ENCODE assay signal across 24 cellular contexts in genomic region chr11:94782446-94782845, GRCh38. TPM values are rescaled to one million over a fixed set of nuclear protein-coding genes. Genes with fewer than 3 reads are reported as not detected.
DNase-seq lines count a peak whose midpoint lies in the region; ATAC-seq and TF ChIP-seq lines count a peak whose summit lies in the region.
"Had no signal": no experiment of that assay in that cellular context is flagged by ENCODE, and none has a peak within 500 bp of the region (broad histone marks: within the 10 kb centered on the region; RNA-seq: fewer than 3 reads in every experiment).

No MANE protein-coding gene starts in this region.

- H3K27me3 ChIP-seq in HUES48 (ENCODE audit: control insufficient read depth, insufficient read depth, low read length), result no peaks in the 10 kb centered on the region
- H3K27me3 ChIP-seq in psoas muscle (ENCODE audit: insufficient read depth in 3 of 3, low read length in 2 of 3), result no peaks in the 10 kb centered on the region
- H3K27me3 ChIP-seq: adrenal gland had no signal

- H3K4me3 ChIP-seq in AG10803 (ENCODE audit: low read length) (no peak overlapping the region), HUES48 (ENCODE audit: low read depth, low read length) (no peak overlapping the region), psoas muscle (no peak overlapping the region), lower leg skin (ENCODE audit: low read depth, poor library complexity, severe bottlenecking) (no peak overlapping the region)
- H3K4me3 ChIP-seq: adrenal gland, PC-9 had no signal

- H3K9me3 ChIP-seq in HUES48 (ENCODE audit: control insufficient read depth, insufficient read depth, low read length) (no peaks in the 10 kb centered on the region), psoas muscle (no peaks in the 10 kb centered on the region)
- H3K9me3 ChIP-seq: adrenal gland had no signal

- H3K9ac ChIP-seq in HUES48 (ENCODE audit: low read depth, low read length), result no peak overlapping the region

- 62 to 73% (median 65%) methylated on average over 1 of the region's 1 CpG for WGBS in psoas muscle, 3 donors
- 54 to 59% methylated on average over 1 of the region's 1 CpG for WGBS in lower leg skin, 2 donors

- peak; percentile 77 for DNase-seq in AG10803 (ENCODE audit: low read depth)
- peak; percentile 56 for DNase-seq in fibroblast of gingiva (ENCODE audit: low read depth)
- DNase-seq in psoas muscle, result no peak
- no peak for DNase-seq in AG08395 (ENCODE audit: low spot score)
- DNase-seq in lower leg skin (ENCODE audit: low spot score in 2 of 2), result no peak
- DNase-seq in activated naive CD4-positive, alpha-beta T cell treated with anti-CD3 and anti-CD28 coated beads, Interleukin-2, amount 50 U/mL, for 16 hours, result no peak
- DNase-seq: activated B cell treated with CpG ODN at 0.5 μM for 24 hours; activated CD4-positive, alpha-beta T cell treated with anti-CD3 and anti-CD28 coated beads, Interleukin-2, amount 50 U/mL, for 4 hours; activated naive CD4-positive, alpha-beta T cell; activated T-cell treated with anti-CD3 and anti-CD28 coated beads, Interleukin-2, amount 50 U/mL, for 72 hours; adrenal gland; Calu3; DMS79 treated with DMSO at 0.1 percent for 48 hours; foreskin melanocyte; GF-D8; left colon; naive thymus-derived CD4-positive, alpha-beta T cell; NCI-H524; NK-92 treated with Interleukin-12 subunit alpha and Interleukin-12 subunit beta, amount 100 ng/mL, for 24 hours; PC-9; SIG-M5; stimulated activated CD4-positive, alpha-beta T cell treated with anti-CD3 and anti-CD28 coated beads, Interleukin-12 subunit alpha, Interleukin-12 subunit beta, amount 100 ng/mL, for 4 hours; stimulated activated CD4-positive, alpha-beta T cell treated with anti-CD3 and anti-CD28 coated beads, Interleukin-4, amount 100 ng/mL, for 1 hour had no signal

- TF ChIP-seq CTCF in AG10803 (conservative IDR thresholded peaks at IDR 0.05; ENCODE audit: low read length), result no peak
- no peak for TF ChIP-seq CTCF in psoas muscle (IDR thresholded peaks at IDR 0.05)
- TF ChIP-seq CTCF in lower leg skin (IDR thresholded peaks at IDR 0.05), result no peak

- H3K4me1 ChIP-seq in HUES48 (ENCODE audit: control insufficient read depth, insufficient read depth, low read length), result peaks cover 31% of the 10 kb centered on the region
- H3K4me1 ChIP-seq in psoas muscle, result peaks cover 86% of the 10 kb centered on the region

- H3K36me3 ChIP-seq in HUES48 (ENCODE audit: control insufficient read depth, insufficient read depth, low read length) (no peaks in the 10 kb centered on the region), psoas muscle (ENCODE audit: insufficient read depth in 1 of 2, low read depth in 1 of 2) (no peaks in the 10 kb centered on the region)
- H3K36me3 ChIP-seq: adrenal gland had no signal

- ATAC-seq in psoas muscle, result no peak
- ATAC-seq: activated T-cell treated with anti-CD3 and anti-CD28 coated beads, Interleukin-2, amount 50 U/mL, for 72 hours; left colon; naive thymus-derived CD4-positive, alpha-beta T cell had no signal

- intact Hi-C loops in psoas muscle (cut with DNase I) (no loop called here), lower leg skin (cut with DNase I; ENCODE audit: low total_unique reads) (no loop called here)

- TF ChIP-seq POLR2A in lower leg skin (IDR thresholded peaks at IDR 0.05), result no peak

- H3K27ac ChIP-seq in HUES48 (ENCODE audit: low read depth, low read length), result peak overlapping the region; percentile 53
- peak overlapping the region; percentile 47 for H3K27ac ChIP-seq in psoas muscle
- H3K27ac ChIP-seq: adrenal gland, PC-9 had no signal

RNA-seq across cellular contexts. Expression of gene AMOTL1, which starts 14.3 kb away (rescaled TPM):
- total RNA-seq in psoas muscle (100 to 1,000 TPM; 225 to 355 (median 292) TPM), lower leg skin (10 to 100 TPM; 45.3 to 72.0 (median 64.8) TPM)
- 100 to 1,000 TPM in 1 of 3 donors, 10 to 100 TPM in 2; 46.5 to 162 (median 91.8) TPM for polyA plus RNA-seq in psoas muscle

Comparison
In these comparisons a context has a peak if more than half of its experiments do, and no peak if none do; other contexts are left out.
1. DNase-seq: peak in AG10803 (single experiment) and fibroblast of gingiva (single experiment); none in psoas muscle (0 of 2), AG08395 (single experiment), lower leg skin (0 of 2) and activated naive CD4-positive, alpha-beta T cell treated with anti-CD3 and anti-CD28 coated beads, Interleukin-2, amount 50 U/mL, for 16 hours (single experiment).